12 cellular contexts compared by ENCODE assay signal in genomic region chr7:130430841-130431713, GRCh38. TPM values are rescaled to one million over a fixed set of nuclear protein-coding genes. Genes with fewer than 3 reads are reported as not detected.
A peak's percentile ranks its signal among the peaks of the same experiment; 100 is the strongest.
DNase-seq lines count a peak whose midpoint lies in the region; ATAC-seq and TF ChIP-seq lines count a peak whose summit lies in the region.
"Had no signal": no experiment of that assay in that cellular context is flagged by ENCODE, and none has a peak within 500 bp of the region (broad histone marks: within the 10 kb centered on the region; RNA-seq: fewer than 3 reads in every experiment).

No MANE protein-coding gene starts in this region.

- H3K9me2 ChIP-seq in GM23248 (ENCODE audit: insufficient read depth) = no peaks in the 10 kb centered on the region

- CTCF ChIA-PET in A673 (lab: Charles Lee) = no interaction called here

- ATAC-seq in gastrocnemius medialis = no peak
- no peak for ATAC-seq in HG02571 (IDR thresholded peaks at IDR 0.05; ENCODE audit: unreplicated experiment)
- ATAC-seq: HCT116, left colon had no signal

- peaks cover 3% of the 10 kb centered on the region; the same call in 1 of the 2 replicates for H3K79me2 ChIP-seq in GM23248 (ENCODE audit: insufficient read depth)

- intact Hi-C loops in gastrocnemius medialis (cut with DNase I; ENCODE audit: low total_unique reads) (no loop called here), A673 (cut with micrococcal nuclease; ENCODE audit: unreplicated experiment) (no loop called here)

- H3K4me3 ChIP-seq in GM23248 (peak overlapping the region; percentile 63), gastrocnemius medialis (peak overlapping the region; percentile 15 to 24 (median 18)), A673 (ENCODE audit: low read depth, low read length, poor library complexity, severe bottlenecking) (no peak overlapping the region)

- in situ Hi-C loops in GM23248 (cut with MboI) (no loop called here), gastrocnemius medialis (cut with MboI; ENCODE audit: low sequenced_read_pairs in 4 of 4) (no loop called here)

- H2AFZ ChIP-seq in GM23248 = peak overlapping the region; percentile 50

- no peak overlapping the region for H3K4me3 Mint-ChIP-seq in osteocyte (ENCODE audit: unreplicated experiment)
- H3K4me3 Mint-ChIP-seq: brain had no signal

- no peaks in the 10 kb centered on the region for H3K9me3 ChIP-seq in GM23248 (ENCODE audit: low read depth)
- no peaks in the 10 kb centered on the region for H3K9me3 ChIP-seq in gastrocnemius medialis
- no peaks in the 10 kb centered on the region for H3K9me3 ChIP-seq in A673 (ENCODE audit: low read depth, low read length, poor library complexity, severe bottlenecking)

- peaks cover 12% of the 10 kb centered on the region for H3K4me1 Mint-ChIP-seq in osteocyte (ENCODE audit: unreplicated experiment)

- no peaks in the 10 kb centered on the region for H3K27me3 ChIP-seq in GM23248 (replicated peaks; ENCODE audit: insufficient read depth)
- no peaks in the 10 kb centered on the region for H3K27me3 ChIP-seq in gastrocnemius medialis
- H3K27me3 ChIP-seq in A673 (replicated peaks; ENCODE audit: insufficient read depth, low read depth, low read length, poor library complexity) = no peaks in the 10 kb centered on the region

- peak overlapping the region; percentile 75 for H3K9ac ChIP-seq in GM23248

- H3K36me3 ChIP-seq in GM23248 (ENCODE audit: low read depth) (no peaks in the 10 kb centered on the region), gastrocnemius medialis (no peaks in the 10 kb centered on the region), A673 (ENCODE audit: insufficient read depth, low read length, poor library complexity, severe bottlenecking) (no peaks in the 10 kb centered on the region)

- H3K4me1 ChIP-seq in GM23248 (ENCODE audit: insufficient read depth) (peaks cover 31% of the 10 kb centered on the region), gastrocnemius medialis (peaks cover 4 to 16% of the 10 kb centered on the region in 2 donors), A673 (ENCODE audit: insufficient read depth, low read length, poor library complexity, severe bottlenecking) (no peaks in the 10 kb centered on the region)

- H3K9me3 Mint-ChIP-seq in osteocyte (ENCODE audit: unreplicated experiment) = no peaks in the 10 kb centered on the region
- H3K9me3 Mint-ChIP-seq: brain had no signal

- peaks cover 21% of the 10 kb centered on the region for H3F3A ChIP-seq in GM23248 (ENCODE audit: insufficient read depth)

- no TSS peak for BruUV-seq in A673 (replicated peaks; lab: Mats Ljungman, UMichigan)

- no peaks in the 10 kb centered on the region for H4K20me1 ChIP-seq in GM23248 (ENCODE audit: insufficient read depth)

- H3K27ac Mint-ChIP-seq in osteocyte (ENCODE audit: unreplicated experiment) = no peak overlapping the region
- H3K27ac Mint-ChIP-seq: brain had no signal

- H3K27me3 Mint-ChIP-seq in osteocyte (ENCODE audit: unreplicated experiment) = no peaks in the 10 kb centered on the region
- H3K27me3 Mint-ChIP-seq: brain had no signal

- no peak for TF ChIP-seq CTCF in gastrocnemius medialis (IDR thresholded peaks at IDR 0.05 in 4 of 5, conservative IDR thresholded peaks at IDR 0.05 in 1 of 5)
- no peak for TF ChIP-seq CTCF in osteocyte (IDR thresholded peaks at IDR 0.05)
- TF ChIP-seq CTCF in A673 (conservative IDR thresholded peaks at IDR 0.05; ENCODE audit: low read depth, low read length) = no peak

- H3K27ac ChIP-seq in GM23248 (peak overlapping the region; percentile 79), gastrocnemius medialis (peak overlapping the region; percentile 0 to 39 (median 31)), A673 (ENCODE audit: low read depth, low read length, poor library complexity, severe bottlenecking) (no peak overlapping the region)

- H3K36me3 Mint-ChIP-seq in osteocyte (ENCODE audit: unreplicated experiment) = peaks cover under 1% of the 10 kb centered on the region

- 20 to 24% methylated on average over 6 of the region's 6 CpGs for WGBS in GM23248 (ENCODE audit: low coverage in 1 of 2, low lambda C conversion rate in 2 of 2, missing lambda C conversion rate in 2 of 2), 2 experiments

- POLR2A ChIA-PET in A673 (lab: Charles Lee; ENCODE audit: low non-redundant PET) = no interaction called here

- DNase-seq in GM23248 = peak; percentile 87
- peak; percentile 79 for DNase-seq in NCI-H82 (lab: John Stamatoyannopoulos, UW)
- DNase-seq in fibroblast of peridontal ligament (ENCODE audit: extremely low read depth) = peak; percentile 80
- DNase-seq in gastrocnemius medialis = no peak
- DNase-seq in osteocyte (ENCODE audit: extremely low spot score, unreplicated experiment) = no peak
- DNase-seq in A673 (ENCODE audit: low spot score) = no peak
- no peak for DNase-seq in HPDE6-E6E7 (ENCODE audit: extremely low spot score)
- DNase-seq: Kasumi-1, left colon had no signal

- H3K4me2 ChIP-seq in GM23248 (ENCODE audit: unreplicated experiment) = peak overlapping the region; percentile 81

- TF ChIP-seq POLR2A in gastrocnemius medialis (IDR thresholded peaks at IDR 0.05) = no peak

RNA-seq across cellular contexts. Expression of gene CEP41, which starts 9.7 kb away (rescaled TPM):
- total RNA-seq in GM23248 (2014; rRNA removed; shearing (Covaris generic)) = 8.1 and 18.3 TPM in 2 replicates
- 32.3 and 33.9 TPM in 2 replicates for polyA plus RNA-seq in GM23248 (2016; fragmentation: Nextera tagmentation; extraction: Ambion mirVana)
- total RNA-seq in gastrocnemius medialis (1 to 10 TPM; 1.8 to 6.2 (median 1.9) TPM), osteocyte (16.4 and 24.1 TPM in 2 replicates), A673 (2021) (25.0 and 25.7 TPM in 2 replicates)

RNA-seq across cellular contexts. Expression of gene CPA1, which starts 50.8 kb away (rescaled TPM):
- total RNA-seq in GM23248 (2014; rRNA removed; shearing (Covaris generic)) = not detected in 2 replicates
- not detected in 2 replicates for polyA plus RNA-seq in GM23248 (2016; fragmentation: Nextera tagmentation; extraction: Ambion mirVana)
- total RNA-seq in gastrocnemius medialis (not detected), osteocyte (not detected in 2 replicates), A673 (2021) (not detected in 2 replicates)

Comparison
In these comparisons a context has a peak if more than half of its experiments do, and no peak if none do; other contexts are left out.
1. DNase-seq: peak in GM23248 (single experiment), NCI-H82 (single experiment) and fibroblast of peridontal ligament (single experiment); none in gastrocnemius medialis (0 of 2), osteocyte (single experiment), A673 (single experiment) and HPDE6-E6E7 (single experiment).